33 cellular contexts compared by ENCODE assay signal in the genomic region with DNA sequence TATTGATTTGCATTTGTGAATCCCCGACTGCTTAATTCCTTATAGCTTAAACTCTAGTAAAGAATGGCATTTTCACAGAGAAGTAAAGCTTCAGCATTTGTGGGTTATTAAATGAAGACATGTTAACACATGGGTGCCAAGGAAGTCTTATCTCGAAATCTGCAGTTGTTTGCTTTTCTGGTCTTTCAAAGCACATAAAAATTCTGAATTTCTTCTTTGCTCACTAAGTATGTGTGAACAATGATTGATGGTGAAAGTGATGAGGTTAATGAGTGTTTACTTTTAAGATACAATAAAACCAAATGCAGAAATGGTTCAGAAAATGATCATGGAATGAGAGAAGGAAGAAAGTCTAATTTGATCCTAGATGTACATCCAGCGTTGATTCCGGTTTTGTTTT.
"Had no signal": no experiment of that assay in that cellular context is flagged by ENCODE, and none has a peak within 500 bp of the region (broad histone marks: within the 10 kb centered on the region; RNA-seq: fewer than 3 reads in every experiment).

No MANE protein-coding gene starts in this region.

- ATAC-seq: activated CD8-positive, alpha-beta memory T cell treated with anti-CD3 and anti-CD28 coated beads, Interleukin-2, amount 10 ng/mL, durations not matched to agents 7 days and 5 days; activated naive CD8-positive, alpha-beta T cell treated with anti-CD3 and anti-CD28 coated beads, Interleukin-2, amount 50 U/mL, for 24 hours; SK-N-SH treated with all-trans-retinoic acid at 6 μM for 48 hours; T-cell; T-helper 17 cell had no signal

- H3K4me3 ChIP-seq: MG63, Peyer's patch had no signal

- FAIRE-seq: colon had no signal

- DNase-seq: activated CD4-positive, alpha-beta memory T cell treated with anti-CD3 and anti-CD28 coated beads, Interleukin-2, amount 10 ng/mL, durations not matched to agents 7 days and 5 days; activated CD4-positive, alpha-beta T cell treated with anti-CD3 and anti-CD28 coated beads for 1 hour; activated CD4-positive, alpha-beta T cell treated with anti-CD3 and anti-CD28 coated beads for 48 hours; activated CD4-positive, CD25-positive, alpha-beta regulatory T cell; activated CD8-positive, alpha-beta memory T cell treated with anti-CD3 and anti-CD28 coated beads for 24 hours; activated CD8-positive, alpha-beta memory T cell treated with anti-CD3 and anti-CD28 coated beads, Interleukin-2, amount 10 ng/mL, durations not matched to agents 7 days and 5 days; activated CD8-positive, alpha-beta memory T cell treated with anti-CD3 and anti-CD28 coated beads, Interleukin-2, amount 50 U/mL, for 48 hours; activated effector memory CD4-positive, alpha-beta T cell treated with Interleukin-2 at 50 U/mL for 16 hours; activated naive CD4-positive, alpha-beta T cell treated with anti-CD3 and anti-CD28 coated beads, Interleukin-2, amount 10 ng/mL, durations not matched to agents 7 days and 5 days; activated naive CD8-positive, alpha-beta T cell treated with anti-CD3 and anti-CD28 coated beads, Interleukin-2, amount 50 U/mL, for 24 hours; activated T-cell treated with anti-CD3 and anti-CD28 coated beads, Interleukin-2, amount 50 U/mL, for 48 hours; anterior cingulate cortex; brain microvascular endothelial cell; central memory CD4-positive, alpha-beta T cell; Karpas-422; KBM-7; MG63; NCI-H1092 treated with DMSO at 0.1 percent for 48 hours; NCI-H1694; NCI-H1930; NCI-H2171; NCI-H2227 treated with DMSO at 0.1 percent for 48 hours; NCI-H446; NCI-H510A treated with DMSO at 0.1 percent for 48 hours; NCI-H82; Peyer's patch; RPMI8226; SIG-M5; T-cell; T-helper 17 cell; WERI-Rb-1 had no signal
